9 cellular contexts compared by ENCODE assay signal in the genomic region with DNA sequence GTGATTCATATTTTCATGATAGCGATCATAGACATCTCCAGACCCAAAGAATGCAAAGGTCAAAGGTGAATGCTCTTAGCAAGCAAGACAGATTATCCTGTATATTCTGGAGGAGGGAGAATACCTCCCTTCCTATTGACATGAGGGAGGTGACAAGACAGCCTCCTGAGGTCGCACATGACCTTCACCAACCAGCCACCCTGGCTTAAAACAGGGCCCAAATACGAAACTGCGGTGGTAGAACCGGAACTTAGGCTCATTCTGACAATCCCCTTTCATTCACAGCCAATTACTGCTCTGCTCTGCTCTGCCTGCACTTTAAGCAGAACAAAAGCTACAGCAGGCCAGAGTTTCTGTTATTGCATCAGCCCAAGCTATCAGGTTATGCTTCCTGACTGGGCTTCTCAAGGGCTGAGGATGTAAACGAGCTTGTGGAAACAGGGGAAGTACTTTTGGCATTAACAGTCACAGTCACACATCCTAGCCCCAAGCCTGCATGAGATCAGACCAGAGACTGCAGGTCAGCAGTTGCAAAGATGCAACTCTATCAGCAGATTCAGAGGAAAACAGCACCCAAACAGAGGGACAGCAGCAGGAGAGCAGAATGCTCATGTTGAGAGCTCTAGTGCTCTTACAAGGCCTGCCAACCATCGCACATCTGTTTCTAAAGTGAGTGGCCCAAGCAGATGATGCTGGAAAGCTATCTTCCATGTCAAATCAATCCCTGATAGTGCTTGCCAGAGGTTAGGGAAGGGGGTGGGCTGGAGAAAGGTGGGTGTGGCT. TPM values are rescaled to one million over a fixed set of nuclear protein-coding genes. Genes with fewer than 3 reads are reported as not detected.
DNase-seq lines count a peak whose midpoint lies in the region; ATAC-seq, FAIRE-seq and TF ChIP-seq lines count a peak whose summit lies in the region.
"Had no signal": no experiment of that assay in that cellular context is flagged by ENCODE, and none has a peak within 500 bp of the region (broad histone marks: within the 10 kb centered on the region; RNA-seq: fewer than 3 reads in every experiment).

No MANE protein-coding gene starts in this region.

- H3K27me3 ChIP-seq in OCI-LY3 (ENCODE audit: low read depth, low read length) (no peaks in the 10 kb centered on the region), H1 (replicated peaks in 1 of 4; ENCODE audit: control insufficient read depth in 3 of 4, extremely low read depth in 1 of 4, insufficient read depth in 3 of 4, low read length in 3 of 4) (no peaks in the 10 kb centered on the region), foreskin keratinocyte (no peaks in the 10 kb centered on the region)
- H3K27me3 ChIP-seq: upper lobe of left lung had no signal

- H3K79me1 ChIP-seq in H1 (ENCODE audit: low read depth, low read length): no peaks in the 10 kb centered on the region

- no peak overlapping the region for H3K14ac ChIP-seq in H1 (ENCODE audit: insufficient read length)

- peak; percentile 88 for FAIRE-seq in H1 (lab: Jason Lieb, UNC)

- DNase-seq in GM12864 (ENCODE audit: low read depth): peak; percentile 77
- no peak for DNase-seq in H1 (ENCODE audit: low read depth in 1 of 2, low spot score in 2 of 2)
- peak; percentile 45 for DNase-seq in stimulated activated CD8-positive, alpha-beta memory T cell treated with anti-CD3 and anti-CD28 coated beads, Interleukin-4, amount 100 ng/mL, for 48 hours
- no peak for DNase-seq in iPS-NIHi11 (ENCODE audit: low spot score)
- no peak for DNase-seq in foreskin keratinocyte
- DNase-seq in retina: no peak

- peak overlapping the region; percentile 58 for H3K9ac ChIP-seq in OCI-LY3 (ENCODE audit: low read length)
- H3K9ac ChIP-seq in H1 (replicated peaks in 1 of 4; ENCODE audit: extremely low read depth in 1 of 4, low read depth in 3 of 4, low read length in 3 of 4): no peak overlapping the region

- H3K18ac ChIP-seq in H1 (ENCODE audit: extremely low read depth, low read length): no peak overlapping the region; the same call in 1 of the 2 replicates

- POLR2A ChIA-PET in HEK293 (lab: Yijun Ruan, JAX) (no interaction called here), H1 (lab: Charles Lee; ENCODE audit: partially characterized antibody) (interaction anchor here (0.5 to 1.4 kb wide), 2 partner anchors 47 to 661 kb away, joined by 3 to 5 read pairs; no protein-coding TSS in a partner anchor)

- peak overlapping the region; percentile 65; the same call in 1 of the 2 replicates for H2AK5ac ChIP-seq in H1 (ENCODE audit: low read depth, low read length)

- no peak for TF ChIP-seq RAD21 in H1 (IDR thresholded peaks at IDR 0.05 in 1 of 2, conservative IDR thresholded peaks at IDR 0.05 in 1 of 2; ENCODE audit: low read depth in 2 of 2, low read length in 2 of 2)

- no peak overlapping the region for H2AFZ ChIP-seq in OCI-LY3 (ENCODE audit: low read depth, low read length)
- H2AFZ ChIP-seq in H1 (ENCODE audit: low read length): no peak overlapping the region

- TF ChIP-seq CTCF in GM12864 (IDR thresholded peaks at IDR 0.05; ENCODE audit: low read depth, low read length, missing control alignments) (no peak), HEK293 (tag by site-specific recombination; IDR thresholded peaks at IDR 0.05) (no peak), OCI-LY3 (IDR thresholded peaks at IDR 0.05; ENCODE audit: low read depth, low read length) (0 out of 2 replicates have a peak, but pooled peaks have one; percentile 14), H1 (IDR thresholded peaks at IDR 0.05; ENCODE audit: control extremely low read depth in 1 of 3, insufficient read depth in 1 of 3, low read depth in 1 of 3, low read length in 3 of 3) (no peak), foreskin keratinocyte (conservative IDR thresholded peaks at IDR 0.05) (no peak)

- TF ChIP-seq EP300 in H1 (IDR thresholded peaks at IDR 0.05; ENCODE audit: borderline replicate concordance in 1 of 2, low read depth in 2 of 2, low read length in 2 of 2): no peak

- H3K36me3 ChIP-seq in HEK293 (ENCODE audit: control insufficient read depth in 2 of 2, insufficient read depth in 1 of 2, low read length in 2 of 2): no peaks in the 10 kb centered on the region
- no peaks in the 10 kb centered on the region for H3K36me3 ChIP-seq in OCI-LY3 (replicated peaks; ENCODE audit: low read depth, low read length)
- H3K36me3 ChIP-seq in H1 (ENCODE audit: control insufficient read depth in 2 of 4, insufficient read depth in 4 of 4, low read length in 3 of 4): no peaks in the 10 kb centered on the region

- no peaks in the 10 kb centered on the region for H3K79me2 ChIP-seq in OCI-LY3 (ENCODE audit: low read length)
- H3K79me2 ChIP-seq in H1 (ENCODE audit: control insufficient read depth in 1 of 2, insufficient read depth in 2 of 2, low read length in 2 of 2): no peaks in the 10 kb centered on the region

- WGBS in H1 (ENCODE audit: extremely low coverage in 1 of 2, insufficient coverage in 1 of 2, insufficient read length in 1 of 2, insufficient replicate concordance in 2 of 2, low coverage in 1 of 2, low lambda C conversion rate in 2 of 2, missing lambda C conversion rate in 1 of 2), 2 experiments: 83% methylated on average over 7 of the region's 7 CpGs; no CpG with 5 or more reads in 1 of the 2 experiments

- ATAC-seq in foreskin keratinocyte: no peak

- H3K27ac ChIP-seq in HEK293 (ENCODE audit: extremely low read depth, low read depth, low read length) (no peak overlapping the region), OCI-LY3 (ENCODE audit: low read length) (peak overlapping the region; percentile 96), H1 (ENCODE audit: low read depth, low read length) (peak overlapping the region; percentile 15; the same call in 1 of the 2 replicates), foreskin keratinocyte (no peak overlapping the region)
- H3K27ac ChIP-seq: upper lobe of left lung had no signal

- no peak for TF ChIP-seq POLR2A in H1 (IDR thresholded peaks at IDR 0.05; ENCODE audit: control extremely low read depth in 1 of 2, low read depth in 2 of 2, low read length in 2 of 2)

- H3K4me1 ChIP-seq in HEK293 (ENCODE audit: control insufficient read depth, insufficient read depth, low read length) (no peaks in the 10 kb centered on the region), OCI-LY3 (ENCODE audit: low read length) (peaks cover 73% of the 10 kb centered on the region), H1 (replicated peaks in 1 of 4; ENCODE audit: control insufficient read depth in 3 of 4, insufficient read depth in 4 of 4, low read length in 3 of 4) (peaks cover 0 to 4% (median 1%) of the 10 kb centered on the region in 4 experiments; a peak in 2 of 7 replicates), foreskin keratinocyte (no peaks in the 10 kb centered on the region)

- H3K9me3 ChIP-seq in HEK293 (ENCODE audit: control insufficient read depth, insufficient read depth, low read depth, low read length) (no peaks in the 10 kb centered on the region), OCI-LY3 (ENCODE audit: insufficient read depth, low read length) (no peaks in the 10 kb centered on the region), H1 (ENCODE audit: insufficient read depth in 2 of 2, low read depth in 1 of 2, low read length in 1 of 2) (no peaks in the 10 kb centered on the region)
- H3K9me3 ChIP-seq: upper lobe of left lung had no signal

- no peak overlapping the region for H4K91ac ChIP-seq in H1 (replicated peaks; ENCODE audit: insufficient read length, low read length)

- peak overlapping the region; percentile 68; the same call in 1 of the 2 replicates for H2BK12ac ChIP-seq in H1 (ENCODE audit: low read depth, low read length)

- H3K23ac ChIP-seq in H1 (ENCODE audit: insufficient read length): no peak overlapping the region

- H2BK15ac ChIP-seq in H1 (ENCODE audit: low read length): no peak overlapping the region

- no peak overlapping the region for H2BK120ac ChIP-seq in H1 (replicated peaks; ENCODE audit: low read depth, low read length)

- H3K4ac ChIP-seq in H1 (replicated peaks; ENCODE audit: insufficient read length, low read depth, low read length): no peak overlapping the region

- H4K20me1 ChIP-seq in OCI-LY3 (ENCODE audit: insufficient read depth, low read length): no peaks in the 10 kb centered on the region
- H4K20me1 ChIP-seq in H1 (replicated peaks in 1 of 2; ENCODE audit: control insufficient read depth in 1 of 2, insufficient read depth in 2 of 2, low read length in 2 of 2): no peaks in the 10 kb centered on the region

- no peak overlapping the region; the same call in 1 of the 2 replicates for H4K8ac ChIP-seq in H1 (ENCODE audit: extremely low read depth, insufficient read depth, low read length)

- no peak overlapping the region for H4K5ac ChIP-seq in H1 (ENCODE audit: insufficient read length, low read depth, low read length)

- peak overlapping the region; percentile 87; the same call in 1 of the 2 replicates for H2BK5ac ChIP-seq in H1 (ENCODE audit: low read depth, low read length)

- no peak overlapping the region for H3K56ac ChIP-seq in H1 (replicated peaks; ENCODE audit: insufficient read length, low read depth, low read length)

- H3K4me3 ChIP-seq in GM12864 (ENCODE audit: low read depth, low read length) (no peak overlapping the region), HEK293 (ENCODE audit: low read depth, low read length) (no peak overlapping the region), OCI-LY3 (ENCODE audit: low read length) (peak overlapping the region; percentile 47), H1 (ENCODE audit: extremely low read depth in 1 of 4, insufficient read depth in 2 of 4, low read depth in 3 of 4, low read length in 4 of 4) (no peak overlapping the region)
- H3K4me3 ChIP-seq: upper lobe of left lung had no signal

- H2BK20ac ChIP-seq in H1 (ENCODE audit: low read length): no peak overlapping the region; the same call in 1 of the 2 replicates

- H3K23me2 ChIP-seq in H1 (ENCODE audit: low read depth, low read length): no peaks in the 10 kb centered on the region

- CTCF ChIA-PET in HEK293 (lab: Yijun Ruan, JAX): interaction anchor here (0.8 to 1.0 kb wide), 2 partner anchors 9 to 10 kb away, joined by 3 read pairs; no protein-coding TSS in a partner anchor
- CTCF ChIA-PET in H1 (lab: Charles Lee; ENCODE audit: partially characterized antibody): no interaction called here

- peak overlapping the region; percentile 69 for H3K4me2 ChIP-seq in OCI-LY3 (ENCODE audit: low read length)
- H3K4me2 ChIP-seq in H1 (ENCODE audit: insufficient read depth in 1 of 2, low read depth in 2 of 2, low read length in 2 of 2): peak overlapping the region in 1 of 2 experiments; percentile 37; a peak in 1 of 4 replicates

TF ChIP-seq in H1, 55 proteins besides CTCF, POLR2A, EP300 and RAD21 (continues in another document):
- TF ChIP-seq CBX5 (IDR thresholded peaks at IDR 0.05; ENCODE audit: low read depth, low read length): no peak

RNA-seq across cellular contexts. Expression of a gene that starts 51.2 kb away (rescaled TPM):
- total RNA-seq in H1 (2021; fragmentation: NEBNext Ultra II Directional; extraction: Animal tissue kit (Norgen Biotek cat#: 25700)): 2.1 and 2.4 TPM in 2 replicates
- 1.7 and 1.8 TPM in 2 replicates for polyA plus RNA-seq in H1 (2011; rRNA removed)
- 2.8 TPM for polyA plus RNA-seq in H1 (2011; cell fraction: cytosol; rRNA removed)
- polyA plus RNA-seq in H1 (2011; cell fraction: nucleus; rRNA removed): 2.7 TPM
- polyA plus RNA-seq in H1 (2012, experiment 1 of 2): 1.2 to 1.9 TPM (median 1.5 TPM) in 4 replicates
- polyA plus RNA-seq in H1 (2012, experiment 2 of 2): 0.73 TPM
- polyA plus RNA-seq in H1 (2013, experiment 1 of 2): 1.3 TPM
- polyA plus RNA-seq in H1 (2013, experiment 2 of 2): 1.2 TPM
- polyA minus RNA-seq in H1 (2011; rRNA and poly(A)+ RNA removed): 2.6 TPM in 2 replicates
- 1.2 TPM for polyA minus RNA-seq in H1 (2011; cell fraction: cytosol; rRNA and poly(A)+ RNA removed)
- polyA minus RNA-seq in H1 (2011; cell fraction: nucleus; rRNA and poly(A)+ RNA removed): 1.8 TPM
- total RNA-seq in foreskin keratinocyte: 0.07 and 0.10 TPM in 2 replicates
- 0.07 TPM in 1 of 2 replicates, not detected in the other for polyA plus RNA-seq in foreskin keratinocyte

Comparison
In these comparisons a context has a peak if more than half of its experiments do, and no peak if none do; other contexts are left out.
1. DNase-seq: peak in GM12864 (single experiment) and stimulated activated CD8-positive, alpha-beta memory T cell treated with anti-CD3 and anti-CD28 coated beads, Interleukin-4, amount 100 ng/mL, for 48 hours (single experiment); none in H1 (0 of 2), iPS-NIHi11 (single experiment), foreskin keratinocyte (0 of 2) and retina (single experiment).
2. H3K27ac ChIP-seq: peak in OCI-LY3 (single experiment) and H1 (single experiment); none in HEK293 (single experiment) and foreskin keratinocyte (single experiment).